In the genomic region with DNA sequence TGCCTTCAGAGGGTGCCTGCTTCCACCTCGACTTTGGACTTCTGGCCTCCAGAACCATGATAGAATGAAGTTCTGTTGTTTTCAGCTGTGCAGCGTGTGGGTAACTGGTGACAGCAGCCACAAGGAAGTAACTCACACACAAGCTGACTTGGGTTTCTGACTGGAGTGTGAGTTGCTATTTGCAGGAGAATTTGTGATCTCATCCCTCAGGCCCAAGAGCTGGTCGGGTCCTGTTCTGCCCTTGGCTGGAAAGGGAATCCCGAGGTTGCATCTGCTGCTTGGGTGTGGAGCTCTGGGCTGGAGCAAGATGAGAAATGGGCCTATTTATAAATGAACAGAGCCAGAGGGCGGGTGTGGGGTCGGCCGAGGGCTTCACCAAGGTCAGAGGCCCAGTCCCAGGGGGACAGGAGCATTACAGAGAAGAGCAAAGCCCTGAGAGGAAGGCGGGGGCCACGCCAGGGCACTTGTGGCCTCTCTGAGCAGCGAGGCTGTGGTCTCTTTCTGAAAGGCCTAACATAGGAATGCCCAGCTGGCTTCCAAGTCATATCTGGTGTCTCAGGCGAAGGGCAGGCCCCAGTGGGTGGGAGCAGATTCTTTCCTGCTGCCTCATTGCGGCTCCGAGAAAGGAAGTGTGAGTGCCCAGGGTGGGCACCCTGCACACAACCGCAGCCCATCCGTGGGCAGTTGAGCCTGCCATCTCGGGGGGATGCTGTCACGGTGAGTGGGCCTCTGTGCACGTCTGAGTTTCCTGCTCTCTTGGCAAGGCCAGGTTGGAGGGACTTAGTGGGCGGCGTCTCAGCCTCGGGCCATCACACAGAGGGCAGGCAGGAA, we compare ENCODE assay signal across 13 cellular contexts. TPM values are rescaled to one million over a fixed set of nuclear protein-coding genes. Genes with fewer than 3 reads are reported as not detected.
DNase-seq lines count a peak whose midpoint lies in the region; ATAC-seq and TF ChIP-seq lines count a peak whose summit lies in the region.
"Had no signal": no experiment of that assay in that cellular context is flagged by ENCODE, and none has a peak within 500 bp of the region (broad histone marks: within the 10 kb centered on the region; RNA-seq: fewer than 3 reads in every experiment).

No MANE protein-coding gene starts in this region.

- no peak overlapping the region for H3K9ac ChIP-seq in Karpas-422 (ENCODE audit: low read length)

- intact Hi-C loops in dendritic cell treated with granulocyte-macrophage colony-stimulating factor and Interleukin-4, amounts not matched to agents 40 ng/mL and 50 ng/mL, for 4 days (cut with micrococcal nuclease) = no loop called here
- intact Hi-C loops in naive thymus-derived CD4-positive, alpha-beta T cell (cut with micrococcal nuclease) = no loop called here

- H2AFZ ChIP-seq in Karpas-422 (ENCODE audit: low read length) = no peak overlapping the region

- no peaks in the 10 kb centered on the region for H3K79me2 ChIP-seq in Karpas-422 (ENCODE audit: low read length)

- H3K36me3 Mint-ChIP-seq in activated naive CD4-positive, alpha-beta T cell treated with anti-CD3 and anti-CD28 coated beads, Interleukin-2, amount 50 U/mL, for 72 hours = peaks cover 0 to 2% of the 10 kb centered on the region in 2 donors
- H3K36me3 Mint-ChIP-seq in dendritic cell treated with granulocyte-macrophage colony-stimulating factor and Interleukin-4, amounts not matched to agents 40 ng/mL and 50 ng/mL, for 4 days (ENCODE audit: low read depth) = peaks cover under 1% of the 10 kb centered on the region
- no peaks in the 10 kb centered on the region for H3K36me3 Mint-ChIP-seq in naive thymus-derived CD4-positive, alpha-beta T cell
- H3K36me3 Mint-ChIP-seq: brain had no signal

- peak in 1 of 2 donors; percentile 20 for ATAC-seq in activated naive CD4-positive, alpha-beta T cell treated with anti-CD3 and anti-CD28 coated beads, Interleukin-2, amount 50 U/mL, for 72 hours
- ATAC-seq in naive thymus-derived CD4-positive, alpha-beta T cell = peak; percentile 55
- ATAC-seq: WTC11 had no signal

- POLR2A ChIA-PET in naive thymus-derived CD4-positive, alpha-beta T cell (lab: Charles Lee) = no interaction called here

- H3K4me3 Mint-ChIP-seq in dendritic cell treated with granulocyte-macrophage colony-stimulating factor and Interleukin-4, amounts not matched to agents 40 ng/mL and 50 ng/mL, for 4 days = peak overlapping the region; percentile 44
- H3K4me3 Mint-ChIP-seq in naive thymus-derived CD4-positive, alpha-beta T cell = no peak overlapping the region
- H3K4me3 Mint-ChIP-seq: brain, WTC11 had no signal

- H3K27me3 Mint-ChIP-seq in dendritic cell treated with granulocyte-macrophage colony-stimulating factor and Interleukin-4, amounts not matched to agents 40 ng/mL and 50 ng/mL, for 4 days = peaks cover 11% of the 10 kb centered on the region
- peaks cover 0 to 23% (median 4%) of the 10 kb centered on the region in 5 donors for H3K27me3 Mint-ChIP-seq in naive thymus-derived CD4-positive, alpha-beta T cell

- TF ChIP-seq POLR2A in erythroblast (IDR thresholded peaks at IDR 0.05; ENCODE audit: low read length) = no peak

- H3K9me3 Mint-ChIP-seq in activated naive CD4-positive, alpha-beta T cell treated with anti-CD3 and anti-CD28 coated beads, Interleukin-2, amount 50 U/mL, for 72 hours = peaks cover under 1% of the 10 kb centered on the region in 2 donors
- peaks cover 5% of the 10 kb centered on the region for H3K9me3 Mint-ChIP-seq in dendritic cell treated with granulocyte-macrophage colony-stimulating factor and Interleukin-4, amounts not matched to agents 40 ng/mL and 50 ng/mL, for 4 days
- peaks cover 0 to 10% (median 1%) of the 10 kb centered on the region in 11 donors for H3K9me3 Mint-ChIP-seq in naive thymus-derived CD4-positive, alpha-beta T cell

- peaks cover 60% of the 10 kb centered on the region for H3K4me1 Mint-ChIP-seq in dendritic cell treated with granulocyte-macrophage colony-stimulating factor and Interleukin-4, amounts not matched to agents 40 ng/mL and 50 ng/mL, for 4 days (ENCODE audit: low read depth)
- H3K4me1 Mint-ChIP-seq in naive thymus-derived CD4-positive, alpha-beta T cell = peaks cover 0 to 11% (median 0%) of the 10 kb centered on the region in 7 donors
- H3K4me1 Mint-ChIP-seq: WTC11 had no signal

- no peaks in the 10 kb centered on the region for H3K27me3 ChIP-seq in naive thymus-derived CD4-positive, alpha-beta T cell (ENCODE audit: control insufficient read depth in 2 of 2, insufficient read depth in 2 of 2, low read length in 2 of 2)
- no peaks in the 10 kb centered on the region for H3K27me3 ChIP-seq in Karpas-422 (ENCODE audit: low read length)

- no peaks in the 10 kb centered on the region for H3K4me1 ChIP-seq in naive thymus-derived CD4-positive, alpha-beta T cell (ENCODE audit: control insufficient read depth in 2 of 2, insufficient read depth in 2 of 2, low read length in 2 of 2)
- no peaks in the 10 kb centered on the region for H3K4me1 ChIP-seq in Karpas-422 (ENCODE audit: low read length)

- no peak overlapping the region for H3K27ac ChIP-seq in naive thymus-derived CD4-positive, alpha-beta T cell (ENCODE audit: low read depth, low read length)
- no peak overlapping the region for H3K27ac ChIP-seq in Karpas-422 (ENCODE audit: low read length)

- DNase-seq in activated naive CD4-positive, alpha-beta T cell treated with anti-CD3 and anti-CD28 coated beads, Interleukin-2, amount 50 U/mL, for 72 hours (ENCODE audit: low spot score in 2 of 2) = no peak
- DNase-seq in activated naive CD4-positive, alpha-beta T cell (lab: John Stamatoyannopoulos, UW) = no peak
- DNase-seq in naive thymus-derived CD4-positive, alpha-beta T cell = peak in 1 of 9 donors; percentile 10
- DNase-seq in erythroblast (lab: John Stamatoyannopoulos, UW) (no peak), Karpas-422 (no peak), NCI-H524 (lab: John Stamatoyannopoulos, UW) (no peak), SIG-M5 (lab: John Stamatoyannopoulos, UW) (no peak)
- DNase-seq: NCI-H1092 treated with DMSO at 0.1 percent for 48 hours, OCI-M1, posterior cingulate gyrus had no signal

- H3K9me3 ChIP-seq in naive thymus-derived CD4-positive, alpha-beta T cell (ENCODE audit: control insufficient read depth in 2 of 3, low read length in 3 of 3) = no peaks in the 10 kb centered on the region
- no peaks in the 10 kb centered on the region for H3K9me3 ChIP-seq in Karpas-422 (ENCODE audit: low read length)

- H4K20me1 ChIP-seq in Karpas-422 (ENCODE audit: insufficient read depth, low read depth, low read length) = no peaks in the 10 kb centered on the region

- H3K27ac Mint-ChIP-seq in activated naive CD4-positive, alpha-beta T cell treated with anti-CD3 and anti-CD28 coated beads, Interleukin-2, amount 50 U/mL, for 72 hours = peak overlapping the region; percentile 7 to 94
- peak overlapping the region; percentile 95 for H3K27ac Mint-ChIP-seq in dendritic cell treated with granulocyte-macrophage colony-stimulating factor and Interleukin-4, amounts not matched to agents 40 ng/mL and 50 ng/mL, for 4 days
- H3K27ac Mint-ChIP-seq in naive thymus-derived CD4-positive, alpha-beta T cell = no peak overlapping the region
- H3K27ac Mint-ChIP-seq: WTC11 had no signal

- CTCF ChIA-PET in naive thymus-derived CD4-positive, alpha-beta T cell (lab: Charles Lee) = no interaction called here

- H3K36me3 ChIP-seq in naive thymus-derived CD4-positive, alpha-beta T cell (ENCODE audit: control insufficient read depth in 2 of 3, insufficient read depth in 3 of 3, low read length in 3 of 3) = no peaks in the 10 kb centered on the region
- H3K36me3 ChIP-seq in Karpas-422 (ENCODE audit: insufficient read depth, low read length) = no peaks in the 10 kb centered on the region

- no peaks in the 10 kb centered on the region for H3K9me2 ChIP-seq in Karpas-422 (replicated peaks; ENCODE audit: insufficient read depth, low read length)

- H3K4me3 ChIP-seq in naive thymus-derived CD4-positive, alpha-beta T cell (ENCODE audit: low read length) = no peak overlapping the region
- no peak overlapping the region for H3K4me3 ChIP-seq in Karpas-422 (ENCODE audit: low read length)

- H3K4me2 ChIP-seq in Karpas-422 (ENCODE audit: low read depth, low read length, poor library complexity, severe bottlenecking) = no peak overlapping the region

RNA-seq across cellular contexts. Expression of a gene that starts 26.5 kb away (rescaled TPM):
- not detected for total RNA-seq in activated naive CD4-positive, alpha-beta T cell treated with anti-CD3 and anti-CD28 coated beads, Interleukin-2, amount 50 U/mL, for 72 hours
- not detected for total RNA-seq in naive thymus-derived CD4-positive, alpha-beta T cell
- polyA plus RNA-seq in naive thymus-derived CD4-positive, alpha-beta T cell = not detected
- total RNA-seq in Karpas-422 (2014; rRNA removed; shearing (Covaris generic); ENCODE audit: low replicate concordance) = not detected in 2 replicates
- total RNA-seq: WTC11 had no signal

Comparison
In these comparisons a context has a peak if more than half of its experiments do, and no peak if none do; other contexts are left out.
1. H3K27ac Mint-ChIP-seq: peak in activated naive CD4-positive, alpha-beta T cell treated with anti-CD3 and anti-CD28 coated beads, Interleukin-2, amount 50 U/mL, for 72 hours (2 of 2) and dendritic cell treated with granulocyte-macrophage colony-stimulating factor and Interleukin-4, amounts not matched to agents 40 ng/mL and 50 ng/mL, for 4 days (single experiment); none in naive thymus-derived CD4-positive, alpha-beta T cell (0 of 9).